In the genomic region with DNA sequence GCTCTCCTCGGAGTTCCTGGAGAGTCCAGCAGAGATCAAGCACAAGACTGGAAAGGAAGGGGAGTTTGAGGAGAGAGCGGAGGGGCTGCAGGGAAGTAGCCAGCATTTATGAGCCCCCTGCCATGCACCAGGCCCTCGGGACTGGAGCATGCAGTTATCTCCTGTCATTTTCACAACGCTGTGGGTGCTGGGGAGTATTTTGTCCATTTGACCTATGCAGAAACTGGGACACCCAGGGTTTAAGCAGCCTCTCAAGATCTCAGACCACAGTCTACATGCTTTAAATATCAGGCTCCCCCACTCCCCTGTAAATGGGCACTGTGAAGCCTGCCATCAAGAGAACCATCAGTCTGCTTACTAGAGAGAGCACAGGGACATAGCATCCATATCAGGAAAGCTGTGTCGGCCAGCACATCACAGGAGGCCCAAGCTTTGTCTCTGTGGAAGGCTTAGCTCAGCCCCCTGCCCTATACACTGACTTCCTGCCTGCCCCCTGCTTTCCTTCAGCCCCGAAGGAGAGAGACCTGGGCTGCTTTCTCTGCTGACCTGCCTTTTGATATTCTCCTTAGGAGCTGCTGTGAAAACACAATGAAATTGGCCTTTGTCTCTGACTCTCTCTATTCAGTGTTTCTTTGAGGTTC, we compare ENCODE assay signal across 21 cellular contexts. TPM values are rescaled to one million over a fixed set of nuclear protein-coding genes. Genes with fewer than 3 reads are reported as not detected.
"Had no signal": no experiment of that assay in that cellular context is flagged by ENCODE, and none has a peak within 500 bp of the region (broad histone marks: within the 10 kb centered on the region; RNA-seq: fewer than 3 reads in every experiment).

No MANE protein-coding gene starts in this region.

- ATAC-seq: activated naive CD4-positive, alpha-beta T cell treated with anti-CD3 and anti-CD28 coated beads, Interleukin-2, amount 50 U/mL, for 72 hours; esophagus mucosa; left lobe of liver; natural killer cell treated with Interleukin-12 subunit alpha and Interleukin-12 subunit beta and Interleukin-15 and Interleukin-18, amount 100 ng/mL, for 72 hours; pancreas; stimulated activated naive CD8-positive, alpha-beta T cell treated with anti-CD3 and anti-CD28 coated beads, Interleukin-15, amount 100 ng/mL, for 72 hours; T-helper 17 cell had no signal

- H3K4me1 Mint-ChIP-seq: activated B cell treated with CpG ODN at 0.5 μM for 24 hours; activated CD4-positive, alpha-beta T cell treated with anti-CD3 and anti-CD28 coated beads, Interleukin-2, amount 10 ng/mL, durations not matched to agents 24 days and 14 days; stimulated activated naive CD8-positive, alpha-beta T cell treated with anti-CD3 and anti-CD28 coated beads, Interleukin-15, amount 100 ng/mL, for 72 hours; T-helper 17 cell had no signal

- H3K4me3 Mint-ChIP-seq: activated B cell treated with CpG ODN at 0.5 μM for 24 hours; activated CD4-positive, alpha-beta T cell treated with anti-CD3 and anti-CD28 coated beads, Interleukin-2, amount 10 ng/mL, durations not matched to agents 24 days and 14 days; activated T-cell treated with anti-CD3 and anti-CD28 coated beads, Interleukin-2, amount 50 U/mL, for 24 hours; brain; natural killer cell treated with Interleukin-12 subunit alpha and Interleukin-12 subunit beta and Interleukin-15 and Interleukin-18, amount 100 ng/mL, for 72 hours; stimulated activated naive CD8-positive, alpha-beta T cell treated with anti-CD3 and anti-CD28 coated beads, Interleukin-15, amount 100 ng/mL, for 72 hours; T-helper 17 cell had no signal

- H3K27me3 ChIP-seq: pancreas, testis had no signal

- H3K4me3 ChIP-seq: pancreas, testis had no signal

- H3K9me3 ChIP-seq: pancreas, testis had no signal

- H3K27me3 Mint-ChIP-seq: activated T-cell treated with anti-CD3 and anti-CD28 coated beads, Interleukin-2, amount 50 U/mL, for 24 hours; stimulated activated naive CD8-positive, alpha-beta T cell treated with anti-CD3 and anti-CD28 coated beads, Interleukin-15, amount 100 ng/mL, for 72 hours had no signal

- H3K9me3 Mint-ChIP-seq: activated B cell treated with CpG ODN at 0.5 μM for 24 hours; activated CD4-positive, alpha-beta T cell treated with anti-CD3 and anti-CD28 coated beads, Interleukin-2, amount 10 ng/mL, durations not matched to agents 24 days and 14 days; activated naive CD4-positive, alpha-beta T cell treated with anti-CD3 and anti-CD28 coated beads, Interleukin-2, amount 50 U/mL, for 72 hours; activated T-cell treated with anti-CD3 and anti-CD28 coated beads, Interleukin-2, amount 50 U/mL, for 24 hours; natural killer cell treated with Interleukin-12 subunit alpha and Interleukin-12 subunit beta and Interleukin-15 and Interleukin-18, amount 100 ng/mL, for 72 hours; stimulated activated naive CD8-positive, alpha-beta T cell treated with anti-CD3 and anti-CD28 coated beads, Interleukin-15, amount 100 ng/mL, for 72 hours had no signal

- H3K27ac ChIP-seq: pancreas, testis had no signal

- FAIRE-seq: pancreas, urothelium cell line had no signal

- DNase-seq: activated B cell treated with CpG ODN at 0.5 μM for 24 hours; activated CD4-positive, alpha-beta T cell treated with anti-CD3 and anti-CD28 coated beads, Interleukin-2, amount 10 ng/mL, durations not matched to agents 24 days and 14 days; activated effector memory CD4-positive, alpha-beta T cell treated with Interleukin-2 at 50 U/mL for 16 hours; activated T-cell treated with anti-CD3 and anti-CD28 coated beads, Interleukin-2, amount 50 U/mL, for 24 hours; amygdala; dermis blood vessel endothelial cell; islet precursor cell; pancreas; stimulated activated CD4-positive, alpha-beta T cell treated with anti-CD3 and anti-CD28 coated beads, Interleukin-4, amount 100 ng/mL, for 4 hours; stimulated activated naive CD8-positive, alpha-beta T cell treated with anti-CD3 and anti-CD28 coated beads, Interleukin-15, amount 100 ng/mL, for 72 hours; T-helper 17 cell; testis had no signal

- H3K36me3 Mint-ChIP-seq: activated naive CD4-positive, alpha-beta T cell treated with anti-CD3 and anti-CD28 coated beads, Interleukin-2, amount 50 U/mL, for 72 hours; brain; natural killer cell treated with Interleukin-12 subunit alpha and Interleukin-12 subunit beta and Interleukin-15 and Interleukin-18, amount 100 ng/mL, for 72 hours had no signal

- H3K4me1 ChIP-seq: pancreas, testis had no signal

- H3K27ac Mint-ChIP-seq: activated B cell treated with CpG ODN at 0.5 μM for 24 hours; activated CD4-positive, alpha-beta T cell treated with anti-CD3 and anti-CD28 coated beads, Interleukin-2, amount 10 ng/mL, durations not matched to agents 24 days and 14 days; activated naive CD4-positive, alpha-beta T cell treated with anti-CD3 and anti-CD28 coated beads, Interleukin-2, amount 50 U/mL, for 72 hours; activated T-cell treated with anti-CD3 and anti-CD28 coated beads, Interleukin-2, amount 50 U/mL, for 24 hours; natural killer cell treated with Interleukin-12 subunit alpha and Interleukin-12 subunit beta and Interleukin-15 and Interleukin-18, amount 100 ng/mL, for 72 hours; stimulated activated naive CD8-positive, alpha-beta T cell treated with anti-CD3 and anti-CD28 coated beads, Interleukin-15, amount 100 ng/mL, for 72 hours; T-helper 17 cell had no signal

- H3K36me3 ChIP-seq: pancreas had no signal

RNA-seq across cellular contexts. Expression of a gene that starts 7.3 kb away (rescaled TPM):
- total RNA-seq: activated B cell treated with CpG ODN at 0.5 μM for 24 hours; activated CD8-positive, alpha-beta memory T cell treated with anti-CD3 and anti-CD28 coated beads for 36 hours; activated naive CD4-positive, alpha-beta T cell treated with anti-CD3 and anti-CD28 coated beads, Interleukin-2, amount 50 U/mL, for 72 hours; dermis blood vessel endothelial cell; fibroblast of villous mesenchyme; left lobe of liver; renal cortical epithelial cell had no signal
